9 cellular contexts compared by ENCODE assay signal in the genomic region with DNA sequence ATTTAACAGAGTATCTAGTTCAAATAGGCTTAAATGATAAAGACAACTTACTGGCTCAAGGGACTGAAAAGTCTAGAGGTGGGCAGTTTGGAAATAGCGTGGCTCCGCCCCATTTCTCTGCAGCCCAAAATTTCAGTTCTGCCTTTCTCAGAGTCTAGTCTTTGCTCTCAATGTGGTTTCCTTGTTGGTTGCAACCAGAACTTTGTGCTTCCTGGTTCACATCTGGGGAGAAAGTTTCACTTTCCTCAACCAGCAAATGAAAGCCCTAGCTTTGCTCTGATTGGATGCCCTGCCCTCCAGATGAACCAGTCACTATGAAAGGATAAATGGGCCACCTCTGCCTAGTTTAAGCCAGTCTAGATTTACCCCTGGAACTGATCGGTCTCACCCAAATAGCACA. TPM values are rescaled to one million over a fixed set of nuclear protein-coding genes. Genes with fewer than 3 reads are reported as not detected.
DNase-seq lines count a peak whose midpoint lies in the region; ATAC-seq and TF ChIP-seq lines count a peak whose summit lies in the region.
"Had no signal": no experiment of that assay in that cellular context is flagged by ENCODE, and none has a peak within 500 bp of the region (broad histone marks: within the 10 kb centered on the region; RNA-seq: fewer than 3 reads in every experiment).

No MANE protein-coding gene starts in this region.

- no peak for TF ChIP-seq POLR2A in gastroesophageal sphincter (IDR thresholded peaks at IDR 0.05)
- TF ChIP-seq POLR2A in ovary (IDR thresholded peaks at IDR 0.05), result no peak

- no peak for TF ChIP-seq CTCF in gastroesophageal sphincter (IDR thresholded peaks at IDR 0.05)
- no peak for TF ChIP-seq CTCF in ovary (IDR thresholded peaks at IDR 0.05)

- H3K9me3 ChIP-seq in gastroesophageal sphincter, result no peaks in the 10 kb centered on the region
- H3K9me3 ChIP-seq in ovary, result no peaks in the 10 kb centered on the region

- 44 to 94% methylated on average over 1 to 3 of the region's 3 CpGs for WGBS in gastroesophageal sphincter (ENCODE audit: low coverage in 1 of 2), 2 donors
- WGBS in ovary, 3 donors, result 94 to 95% (median 94%) methylated on average over 3 of the region's 3 CpGs

- H3K27me3 ChIP-seq in gastroesophageal sphincter, result no peaks in the 10 kb centered on the region
- no peaks in the 10 kb centered on the region for H3K27me3 ChIP-seq in ovary

- no peak for TF ChIP-seq EP300 in gastroesophageal sphincter (IDR thresholded peaks at IDR 0.05)
- no peak for TF ChIP-seq EP300 in ovary (IDR thresholded peaks at IDR 0.05)

- H3K4me1 ChIP-seq in gastroesophageal sphincter, result no peaks in the 10 kb centered on the region
- no peaks in the 10 kb centered on the region for H3K4me1 ChIP-seq in ovary (ENCODE audit: insufficient read depth)

- intact Hi-C loops in ovary (cut with DNase I), result no loop called here

- DNase-seq in GDM1 (lab: John Stamatoyannopoulos, UW) (no peak), NCI-H226 (no peak), ovary (no peak), NCI-H510A (lab: John Stamatoyannopoulos, UW) (no peak)

- H3K4me3 ChIP-seq in gastroesophageal sphincter, result no peak overlapping the region
- no peak overlapping the region for H3K4me3 ChIP-seq in ovary

- H3K36me3 ChIP-seq in gastroesophageal sphincter, result no peaks in the 10 kb centered on the region
- no peaks in the 10 kb centered on the region for H3K36me3 ChIP-seq in ovary

- H3K27ac ChIP-seq in gastroesophageal sphincter, result no peak overlapping the region
- H3K27ac ChIP-seq in ovary, result no peak overlapping the region

- ATAC-seq in GM18502 (IDR thresholded peaks at IDR 0.05; ENCODE audit: poor library complexity, unreplicated experiment) (peak; percentile 97), GM21528 (IDR thresholded peaks at IDR 0.05; ENCODE audit: low FRiP score, unreplicated experiment) (peak; percentile 97), HG03521 (IDR thresholded peaks at IDR 0.05; ENCODE audit: unreplicated experiment) (peak; percentile 88), gastroesophageal sphincter (peak; percentile 39)

RNA-seq across cellular contexts. Expression of gene SYCP2L, which starts 14.9 kb away (rescaled TPM):
- 1 to 10 TPM in 2 of 4 donors, under 1 TPM in 2; 0.40 to 5.7 (median 1.6) TPM for total RNA-seq in gastroesophageal sphincter
- 1 to 10 TPM in 6 of 7 donors, under 1 TPM in 1; 0.83 to 2.1 (median 1.3) TPM for total RNA-seq in ovary
- polyA plus RNA-seq in ovary, result under 1 TPM; 0.41 to 0.75 TPM

RNA-seq across cellular contexts. Expression of gene GCM2, which starts 19.9 kb away (rescaled TPM):
- total RNA-seq in gastroesophageal sphincter (not detected), ovary (not detected)
- not detected for polyA plus RNA-seq in ovary
- total RNA-seq: kidney epithelial cell had no signal

Comparison
In these comparisons a context has a peak if more than half of its experiments do, and no peak if none do; other contexts are left out.
1. ATAC-seq: peak in every context shown above with its lines; median percentile 97 in GM18502; 97 in GM21528; 88 in HG03521; 39 in gastroesophageal sphincter.